26 cellular contexts compared by ENCODE assay signal in genomic region chr7:44242091-44242490, GRCh38. TPM values are rescaled to one million over a fixed set of nuclear protein-coding genes. Genes with fewer than 3 reads are reported as not detected.
DNase-seq lines count a peak whose midpoint lies in the region; FAIRE-seq and TF ChIP-seq lines count a peak whose summit lies in the region.
"Had no signal": no experiment of that assay in that cellular context is flagged by ENCODE, and none has a peak within 500 bp of the region (broad histone marks: within the 10 kb centered on the region; RNA-seq: fewer than 3 reads in every experiment).

No MANE protein-coding gene starts in this region.

- H3K9ac ChIP-seq in H1 (replicated peaks in 1 of 4; ENCODE audit: extremely low read depth in 1 of 4, low read depth in 3 of 4, low read length in 3 of 4) (no peak overlapping the region), neuronal stem cell (ENCODE audit: low read depth, low read length, poor library complexity) (no peak overlapping the region)

- no peaks in the 10 kb centered on the region for H3K79me2 ChIP-seq in H1 (ENCODE audit: control insufficient read depth in 1 of 2, insufficient read depth in 2 of 2, low read length in 2 of 2)

- CTCF ChIA-PET in H1 (lab: Charles Lee; ENCODE audit: partially characterized antibody), result interaction anchor here (0.7 to 5.0 kb wide), 21 partner anchors 10 to 323 kb away, joined by 3 to 37 read pairs (median 7); no protein-coding TSS in a partner anchor
- CTCF ChIA-PET in activated CD4-positive, alpha-beta T cell treated with anti-CD3 and anti-CD28 coated beads, Interleukin-2, amount 10 ng/mL, durations not matched to agents 7 days and 5 days (lab: Charles Lee), result interaction anchor here (1.0 to 2.5 kb wide), 5 partner anchors 16 to 248 kb away, joined by 3 to 11 read pairs (median 4); partner anchors contain the start of genes NUDCD3 and YKT6

- H4K8ac ChIP-seq in H1 (ENCODE audit: extremely low read depth, insufficient read depth, low read length) (peak overlapping the region; percentile 83; the same call in 1 of the 2 replicates), neuronal stem cell (ENCODE audit: low read depth, low read length) (no peak overlapping the region)

- H2AK5ac ChIP-seq in H1 (ENCODE audit: low read depth, low read length) (no peak overlapping the region), neuronal stem cell (ENCODE audit: low read depth, low read length) (peak overlapping the region; percentile 3)

- H3K18ac ChIP-seq in H1 (ENCODE audit: extremely low read depth, low read length), result no peak overlapping the region
- H3K18ac ChIP-seq in neuronal stem cell (ENCODE audit: low read length), result no peak overlapping the region

- H3K23me2 ChIP-seq in H1 (ENCODE audit: low read depth, low read length), result peaks cover 3% of the 10 kb centered on the region; the same call in 1 of the 2 replicates

- TF ChIP-seq EP300 in H1 (IDR thresholded peaks at IDR 0.05; ENCODE audit: borderline replicate concordance in 1 of 2, low read depth in 2 of 2, low read length in 2 of 2), result no peak

- H2BK120ac ChIP-seq in H1 (replicated peaks; ENCODE audit: low read depth, low read length), result no peak overlapping the region
- no peak overlapping the region for H2BK120ac ChIP-seq in neuronal stem cell (ENCODE audit: low read depth, low read length)

- H3K79me1 ChIP-seq in H1 (ENCODE audit: low read depth, low read length) (0 out of 2 replicates have a peak, but pooled peaks cover 6% of the 10 kb centered on the region), neuronal stem cell (ENCODE audit: low read depth, low read length) (no peaks in the 10 kb centered on the region)

- no peaks in the 10 kb centered on the region for H3K27me3 Mint-ChIP-seq in activated CD4-positive, alpha-beta T cell treated with anti-CD3 and anti-CD28 coated beads, Interleukin-2, amount 10 ng/mL, durations not matched to agents 7 days and 5 days
- H3K27me3 Mint-ChIP-seq: CD4-positive, alpha-beta memory T cell; CD4-positive, CD25-positive, alpha-beta regulatory T cell; CD8-positive, alpha-beta memory T cell had no signal

- H4K91ac ChIP-seq in H1 (replicated peaks; ENCODE audit: insufficient read length, low read length) (no peak overlapping the region), neuronal stem cell (ENCODE audit: low read depth, low read length, poor library complexity) (no peak overlapping the region)

- H3K4me3 ChIP-seq in H1 (ENCODE audit: extremely low read depth in 1 of 4, insufficient read depth in 2 of 4, low read depth in 3 of 4, low read length in 4 of 4), result no peak overlapping the region
- H3K4me3 ChIP-seq in neuronal stem cell (ENCODE audit: low read length in 2 of 2), result no peak overlapping the region
- H3K4me3 ChIP-seq: A549, BLaER1, GM12878 had no signal

- no peak overlapping the region for H3K14ac ChIP-seq in H1 (ENCODE audit: insufficient read length)
- peak overlapping the region; percentile 42 for H3K14ac ChIP-seq in neuronal stem cell (ENCODE audit: low read length)

- no peak for TF ChIP-seq CTCF in VCaP (conservative IDR thresholded peaks at IDR 0.05)
- TF ChIP-seq CTCF in H1 (IDR thresholded peaks at IDR 0.05; ENCODE audit: control extremely low read depth in 1 of 3, insufficient read depth in 1 of 3, low read depth in 1 of 3, low read length in 3 of 3), result no peak

- H3K9me3 ChIP-seq in H1 (ENCODE audit: insufficient read depth in 2 of 2, low read depth in 1 of 2, low read length in 1 of 2), result no peaks in the 10 kb centered on the region
- H3K9me3 ChIP-seq in neuronal stem cell (replicated peaks in 1 of 2; ENCODE audit: control insufficient read depth in 2 of 2, insufficient read depth in 1 of 2, low read depth in 1 of 2, low read length in 2 of 2), result peaks cover 0 to 2% of the 10 kb centered on the region in 2 donors
- H3K9me3 ChIP-seq: A549, BE2C, BLaER1 had no signal

- TF ChIP-seq POLR2A in H1 (IDR thresholded peaks at IDR 0.05; ENCODE audit: control extremely low read depth in 1 of 2, low read depth in 2 of 2, low read length in 2 of 2), result no peak
- TF ChIP-seq POLR2A in GM12892 (IDR thresholded peaks at IDR 0.05; ENCODE audit: low read depth, low read length), result no peak

- H3K36me3 Mint-ChIP-seq in activated CD4-positive, alpha-beta T cell treated with anti-CD3 and anti-CD28 coated beads, Interleukin-2, amount 10 ng/mL, durations not matched to agents 7 days and 5 days (ENCODE audit: low read depth), result no peaks in the 10 kb centered on the region
- H3K36me3 Mint-ChIP-seq: CD14-positive monocyte; CD4-positive, alpha-beta memory T cell; CD4-positive, CD25-positive, alpha-beta regulatory T cell; CD8-positive, alpha-beta memory T cell had no signal

- peaks cover 5% of the 10 kb centered on the region for H3K4me1 Mint-ChIP-seq in activated CD4-positive, alpha-beta T cell treated with anti-CD3 and anti-CD28 coated beads, Interleukin-2, amount 10 ng/mL, durations not matched to agents 7 days and 5 days
- H3K4me1 Mint-ChIP-seq: CD4-positive, alpha-beta memory T cell; CD8-positive, alpha-beta memory T cell had no signal

- H3K36me3 ChIP-seq in H1 (ENCODE audit: control insufficient read depth in 2 of 4, insufficient read depth in 4 of 4, low read length in 3 of 4) (no peaks in the 10 kb centered on the region), neuronal stem cell (replicated peaks in 1 of 2; ENCODE audit: control insufficient read depth in 2 of 2, insufficient read depth in 2 of 2, low read length in 2 of 2) (no peaks in the 10 kb centered on the region)
- H3K36me3 ChIP-seq: BE2C, BLaER1 had no signal

- H3K4me1 ChIP-seq in H1 (replicated peaks in 1 of 4; ENCODE audit: control insufficient read depth in 3 of 4, insufficient read depth in 4 of 4, low read length in 3 of 4) (no peaks in the 10 kb centered on the region), neuronal stem cell (ENCODE audit: control insufficient read depth in 2 of 2, insufficient read depth in 1 of 2, low read depth in 1 of 2, low read length in 2 of 2) (no peaks in the 10 kb centered on the region)
- H3K4me1 ChIP-seq: A549, BE2C had no signal

- H2BK12ac ChIP-seq in H1 (ENCODE audit: low read depth, low read length) (peak overlapping the region; percentile 50; the same call in 1 of the 2 replicates), neuronal stem cell (ENCODE audit: low read length) (peak overlapping the region; percentile 67)

- no peaks in the 10 kb centered on the region; a peak in 1 of 7 replicates for H3K27me3 ChIP-seq in H1 (replicated peaks in 1 of 4; ENCODE audit: control insufficient read depth in 3 of 4, extremely low read depth in 1 of 4, insufficient read depth in 3 of 4, low read length in 3 of 4)
- H3K27me3 ChIP-seq in neuronal stem cell (ENCODE audit: control insufficient read depth in 3 of 3, insufficient read depth in 3 of 3, low read depth in 1 of 3, low read length in 3 of 3), result peaks cover 0 to 19% (median 0%) of the 10 kb centered on the region in 3 experiments
- H3K27me3 ChIP-seq: BE2C, BLaER1 had no signal

- H2AFZ ChIP-seq in H1 (ENCODE audit: low read length) (no peak overlapping the region), neuronal stem cell (ENCODE audit: low read length) (no peak overlapping the region)

- no peak for TF ChIP-seq RAD21 in H1 (IDR thresholded peaks at IDR 0.05 in 1 of 2, conservative IDR thresholded peaks at IDR 0.05 in 1 of 2; ENCODE audit: low read depth in 2 of 2, low read length in 2 of 2)

- POLR2A ChIA-PET in H1 (lab: Charles Lee; ENCODE audit: partially characterized antibody), result interaction anchor here (1.2 kb wide), 1 partner anchor 11 kb away, joined by 3 read pairs; no protein-coding TSS in a partner anchor
- POLR2A ChIA-PET in activated CD4-positive, alpha-beta T cell treated with anti-CD3 and anti-CD28 coated beads, Interleukin-2, amount 10 ng/mL, durations not matched to agents 7 days and 5 days (lab: Charles Lee), result no interaction called here

- H2BK15ac ChIP-seq in H1 (ENCODE audit: low read length) (no peak overlapping the region), neuronal stem cell (ENCODE audit: low read length) (peak overlapping the region; percentile 66)

- H3K4me3 Mint-ChIP-seq in activated CD4-positive, alpha-beta T cell treated with anti-CD3 and anti-CD28 coated beads, Interleukin-2, amount 10 ng/mL, durations not matched to agents 7 days and 5 days, result no peak overlapping the region
- H3K4me3 Mint-ChIP-seq: CD14-positive monocyte; CD4-positive, alpha-beta memory T cell; CD4-positive, CD25-positive, alpha-beta regulatory T cell; CD8-positive, alpha-beta memory T cell had no signal

- H3K4ac ChIP-seq in H1 (replicated peaks; ENCODE audit: insufficient read length, low read depth, low read length) (no peak overlapping the region), neuronal stem cell (ENCODE audit: low read length) (no peak overlapping the region)

- no peak for FAIRE-seq in H1 (lab: Jason Lieb, UNC)
- no peak for FAIRE-seq in GM12892 (lab: Jason Lieb, UNC)
- FAIRE-seq: A549, GM12878, GM19239 had no signal

- H3K27ac Mint-ChIP-seq in activated CD4-positive, alpha-beta T cell treated with anti-CD3 and anti-CD28 coated beads, Interleukin-2, amount 10 ng/mL, durations not matched to agents 7 days and 5 days, result no peak overlapping the region
- H3K27ac Mint-ChIP-seq: CD4-positive, CD25-positive, alpha-beta regulatory T cell; CD8-positive, alpha-beta memory T cell had no signal

- H4K5ac ChIP-seq in H1 (ENCODE audit: insufficient read length, low read depth, low read length), result no peak overlapping the region

- H3K23ac ChIP-seq in H1 (ENCODE audit: insufficient read length), result no peak overlapping the region
- H3K23ac ChIP-seq in neuronal stem cell (ENCODE audit: low read depth, low read length, poor library complexity), result peak overlapping the region; percentile 30

- no peaks in the 10 kb centered on the region for H3K9me3 Mint-ChIP-seq in activated CD4-positive, alpha-beta T cell treated with anti-CD3 and anti-CD28 coated beads, Interleukin-2, amount 10 ng/mL, durations not matched to agents 7 days and 5 days
- H3K9me3 Mint-ChIP-seq: CD4-positive, alpha-beta memory T cell; CD4-positive, CD25-positive, alpha-beta regulatory T cell; CD8-positive, alpha-beta memory T cell had no signal

- H3K4me2 ChIP-seq in H1 (ENCODE audit: insufficient read depth in 1 of 2, low read depth in 2 of 2, low read length in 2 of 2) (no peak overlapping the region), neuronal stem cell (ENCODE audit: insufficient read depth, low read length, poor library complexity, severe bottlenecking) (no peak overlapping the region)
- H3K4me2 ChIP-seq: BLaER1 had no signal

- peaks cover 0 to 6% of the 10 kb centered on the region in 2 experiments for H4K20me1 ChIP-seq in H1 (replicated peaks in 1 of 2; ENCODE audit: control insufficient read depth in 1 of 2, insufficient read depth in 2 of 2, low read length in 2 of 2)
- H4K20me1 ChIP-seq: BLaER1 had no signal

- DNase-seq in H1 (ENCODE audit: low read depth in 1 of 2, low spot score in 2 of 2) (no peak), neuronal stem cell (ENCODE audit: low spot score) (no peak), GM12892 (ENCODE audit: insufficient read length) (no peak)
- no peak for DNase-seq in activated CD4-positive, alpha-beta T cell treated with anti-CD3 and anti-CD28 coated beads, Interleukin-2, amount 10 ng/mL, durations not matched to agents 7 days and 5 days
- DNase-seq: BE2C; C1 segment of cervical spinal cord; CD4-positive, alpha-beta memory T cell; CD4-positive, CD25-positive, alpha-beta regulatory T cell; CD8-positive, alpha-beta memory T cell; COR-L47; DMS 273 treated with DMSO at 0.1 percent for 48 hours; DMS153; DMS53; DMS79; DND-41; EL; GDM1 had no signal

- H2BK20ac ChIP-seq in H1 (ENCODE audit: low read length), result no peak overlapping the region

- H3K27ac ChIP-seq in VCaP (peak overlapping the region; percentile 64), H1 (ENCODE audit: low read depth, low read length) (no peak overlapping the region), neuronal stem cell (replicated peaks; ENCODE audit: low read length) (no peak overlapping the region)
- H3K27ac ChIP-seq: 22Rv1 had no signal

- H2BK5ac ChIP-seq in H1 (ENCODE audit: low read depth, low read length), result no peak overlapping the region
- no peak overlapping the region for H2BK5ac ChIP-seq in neuronal stem cell (ENCODE audit: low read length)

- no peak overlapping the region for H3K56ac ChIP-seq in H1 (replicated peaks; ENCODE audit: insufficient read length, low read depth, low read length)

- WGBS in H1 (ENCODE audit: extremely low coverage in 1 of 2, insufficient coverage in 1 of 2, insufficient read length in 1 of 2, insufficient replicate concordance in 2 of 2, low coverage in 1 of 2, low lambda C conversion rate in 2 of 2, missing lambda C conversion rate in 1 of 2), 2 experiments, result 91% methylated on average over 10 of the region's 10 CpGs; no CpG with 5 or more reads in 1 of the 2 experiments
- WGBS in neuronal stem cell (ENCODE audit: extremely low coverage in 2 of 2, insufficient read length in 2 of 2, insufficient replicate concordance in 1 of 2), 2 donors, result no CpG with 5 or more reads among the region's 10 CpGs

RNA-seq across cellular contexts. Expression of gene YKT6, which starts 41.3 kb away (rescaled TPM):
- total RNA-seq in H1 (2021; fragmentation: NEBNext Ultra II Directional; extraction: Animal tissue kit (Norgen Biotek cat#: 25700)), result 103 and 108 TPM in 2 replicates
- polyA plus RNA-seq in H1 (2011; rRNA removed), result 75.3 and 86.9 TPM in 2 replicates
- 100 TPM for polyA plus RNA-seq in H1 (2011; cell fraction: cytosol; rRNA removed)
- polyA plus RNA-seq in H1 (2011; cell fraction: nucleus; rRNA removed), result 111 TPM
- polyA plus RNA-seq in H1 (2012, experiment 1 of 2), result 87.6 to 97.6 TPM (median 91.7 TPM) in 4 replicates
- 83.3 TPM for polyA plus RNA-seq in H1 (2012, experiment 2 of 2)
- 64.5 TPM for polyA plus RNA-seq in H1 (2013, experiment 1 of 2)
- polyA plus RNA-seq in H1 (2013, experiment 2 of 2), result 68.0 TPM
- 91.6 and 96.9 TPM in 2 replicates for polyA minus RNA-seq in H1 (2011; rRNA and poly(A)+ RNA removed)
- polyA minus RNA-seq in H1 (2011; cell fraction: cytosol; rRNA and poly(A)+ RNA removed), result 38.1 TPM
- polyA minus RNA-seq in H1 (2011; cell fraction: nucleus; rRNA and poly(A)+ RNA removed), result 51.1 TPM
- 71.1 TPM for polyA plus RNA-seq in neuronal stem cell (2013, experiment 1 of 2)
- 69.2 TPM for polyA plus RNA-seq in neuronal stem cell (2013, experiment 2 of 2)
- total RNA-seq in activated CD4-positive, alpha-beta T cell treated with anti-CD3 and anti-CD28 coated beads, Interleukin-2, amount 10 ng/mL, durations not matched to agents 7 days and 5 days, result 10 to 100 TPM; 62.6 to 63.3 TPM
- polyA plus RNA-seq in GM12892 (2012; ENCODE audit: missing spikeins), result 37.2 TPM

RNA-seq across cellular contexts. Expression of gene GCK, which starts 52.9 kb away (rescaled TPM):
- 4.1 and 4.9 TPM in 2 replicates for total RNA-seq in H1 (2021; fragmentation: NEBNext Ultra II Directional; extraction: Animal tissue kit (Norgen Biotek cat#: 25700))
- polyA plus RNA-seq in H1 (2011; rRNA removed), result 2.4 and 4.3 TPM in 2 replicates
- 3.8 TPM for polyA plus RNA-seq in H1 (2011; cell fraction: cytosol; rRNA removed)
- polyA plus RNA-seq in H1 (2011; cell fraction: nucleus; rRNA removed), result 3.8 TPM
- 1.9 to 3.7 TPM (median 3.2 TPM) in 4 replicates for polyA plus RNA-seq in H1 (2012, experiment 1 of 2)
- 3.3 TPM for polyA plus RNA-seq in H1 (2012, experiment 2 of 2)
- 3.1 TPM for polyA plus RNA-seq in H1 (2013, experiment 1 of 2)
- polyA plus RNA-seq in H1 (2013, experiment 2 of 2), result 3.0 TPM
- 0.71 and 1.2 TPM in 2 replicates for polyA minus RNA-seq in H1 (2011; rRNA and poly(A)+ RNA removed)
- polyA minus RNA-seq in H1 (2011; cell fraction: cytosol; rRNA and poly(A)+ RNA removed), result 2.1 TPM
- 2.0 TPM for polyA minus RNA-seq in H1 (2011; cell fraction: nucleus; rRNA and poly(A)+ RNA removed)
- polyA plus RNA-seq in neuronal stem cell (2013, experiment 1 of 2), result 0.60 TPM
- polyA plus RNA-seq in neuronal stem cell (2013, experiment 2 of 2), result 0.46 TPM
- total RNA-seq in activated CD4-positive, alpha-beta T cell treated with anti-CD3 and anti-CD28 coated beads, Interleukin-2, amount 10 ng/mL, durations not matched to agents 7 days and 5 days, result not detected
- polyA plus RNA-seq in GM12892 (2012; ENCODE audit: missing spikeins), result 0.83 TPM
- total RNA-seq: A172; CD4-positive, CD25-positive, alpha-beta regulatory T cell; G401; GM12878 had no signal
- polyA plus RNA-seq: CD14-positive monocyte had no signal
